In genomic region chrX:56788717-56789122, GRCh38 we compare ENCODE assay signal across 9 cellular contexts. TPM values are rescaled to one million over a fixed set of nuclear protein-coding genes. Genes with fewer than 3 reads are reported as not detected.
A peak's percentile ranks its signal among the peaks of the same experiment; 100 is the strongest.
DNase-seq lines count a peak whose midpoint lies in the region; ATAC-seq lines count a peak whose summit lies in the region.
"Had no signal": no experiment of that assay in that cellular context is flagged by ENCODE, and none has a peak within 500 bp of the region (broad histone marks: within the 10 kb centered on the region; RNA-seq: fewer than 3 reads in every experiment).

No MANE protein-coding gene starts in this region.

- DNase-seq in ELF-1 (ENCODE audit: low read depth, low spot score) (peak; percentile 76), mesenchymal stem cell (no peak), UCSD-AML1 (lab: John Stamatoyannopoulos, UW; ENCODE audit: unreplicated experiment) (no peak), NCI-H1048 (lab: John Stamatoyannopoulos, UW) (no peak), NCI-H2081 treated with DMSO at 0.1 percent for 48 hours (lab: John Stamatoyannopoulos, UW) (no peak)
- DNase-seq in activated naive CD8-positive, alpha-beta T cell treated with anti-CD3 and anti-CD28 coated beads, Interleukin-2, amount 10 ng/mL, durations not matched to agents 7 days and 5 days: no peak

- no peak overlapping the region for H2BK5ac ChIP-seq in mesenchymal stem cell (ENCODE audit: low read depth, low read length, poor library complexity, severe bottlenecking)

- H2AK5ac ChIP-seq in mesenchymal stem cell (ENCODE audit: low read length, severe bottlenecking): no peak overlapping the region

- peaks cover 20% of the 10 kb centered on the region for H3K4me1 Mint-ChIP-seq in activated naive CD8-positive, alpha-beta T cell treated with anti-CD3 and anti-CD28 coated beads, Interleukin-2, amount 10 ng/mL, durations not matched to agents 7 days and 5 days

- peaks cover 0 to 30% of the 10 kb centered on the region in 2 experiments for H3K36me3 ChIP-seq in mesenchymal stem cell (ENCODE audit: control insufficient read depth in 1 of 2, insufficient read depth in 2 of 2, low read depth in 1 of 2, low read length in 2 of 2)

- peaks cover 10% of the 10 kb centered on the region for H3K36me3 Mint-ChIP-seq in activated naive CD8-positive, alpha-beta T cell treated with anti-CD3 and anti-CD28 coated beads, Interleukin-2, amount 10 ng/mL, durations not matched to agents 7 days and 5 days
- H3K36me3 Mint-ChIP-seq: activated naive CD4-positive, alpha-beta T cell treated with anti-CD3 and anti-CD28 coated beads, Interleukin-2, amount 50 U/mL, for 24 hours had no signal

- H3K14ac ChIP-seq in mesenchymal stem cell (ENCODE audit: low read length in 2 of 2): no peak overlapping the region

- H3K79me1 ChIP-seq in mesenchymal stem cell (replicated peaks; ENCODE audit: low read length, poor library complexity, severe bottlenecking): peaks cover 25% of the 10 kb centered on the region

- no peak overlapping the region for H2AFZ ChIP-seq in mesenchymal stem cell (ENCODE audit: low read depth, low read length)

- no peak overlapping the region for H2BK12ac ChIP-seq in mesenchymal stem cell (ENCODE audit: low read length in 2 of 2)

- H3K4me2 ChIP-seq in mesenchymal stem cell (ENCODE audit: low read length, poor library complexity, severe bottlenecking): no peak overlapping the region

- no peak overlapping the region for H3K4ac ChIP-seq in mesenchymal stem cell (ENCODE audit: low read depth in 1 of 2, low read length in 2 of 2)

- H3K4me3 Mint-ChIP-seq in activated naive CD8-positive, alpha-beta T cell treated with anti-CD3 and anti-CD28 coated beads, Interleukin-2, amount 10 ng/mL, durations not matched to agents 7 days and 5 days: no peak overlapping the region
- H3K4me3 Mint-ChIP-seq: activated naive CD4-positive, alpha-beta T cell treated with anti-CD3 and anti-CD28 coated beads, Interleukin-2, amount 50 U/mL, for 24 hours had no signal

- H3K18ac ChIP-seq in mesenchymal stem cell (ENCODE audit: low read depth in 1 of 2, low read length in 2 of 2): no peak overlapping the region

- peaks cover 0 to 10% of the 10 kb centered on the region in 2 experiments for H3K27me3 ChIP-seq in mesenchymal stem cell (ENCODE audit: control insufficient read depth in 1 of 2, insufficient read depth in 1 of 2, low read length in 2 of 2)

- peak; percentile 56 for ATAC-seq in HG02852 (IDR thresholded peaks at IDR 0.05; ENCODE audit: unreplicated experiment)
- ATAC-seq in activated naive CD8-positive, alpha-beta T cell treated with anti-CD3 and anti-CD28 coated beads, Interleukin-2, amount 10 ng/mL, durations not matched to agents 7 days and 5 days (ENCODE audit: low read depth): no peak
- no peak for ATAC-seq in GM21528 (IDR thresholded peaks at IDR 0.05; ENCODE audit: low FRiP score, unreplicated experiment)

- no peak overlapping the region for H2BK120ac ChIP-seq in mesenchymal stem cell (ENCODE audit: low read depth, low read length)

- H3K23ac ChIP-seq in mesenchymal stem cell (ENCODE audit: low read length in 2 of 2): no peak overlapping the region

- H3K27ac ChIP-seq in mesenchymal stem cell (ENCODE audit: low read length, poor library complexity, severe bottlenecking): no peak overlapping the region

- no peak overlapping the region for H4K8ac ChIP-seq in mesenchymal stem cell (ENCODE audit: low read length)

- WGBS in mesenchymal stem cell: 97% methylated on average over 7 of the region's 7 CpGs

- H3K9me3 ChIP-seq in mesenchymal stem cell (ENCODE audit: control insufficient read depth, low read length): no peaks in the 10 kb centered on the region

- peaks cover 4% of the 10 kb centered on the region for H3K4me1 ChIP-seq in mesenchymal stem cell (ENCODE audit: control insufficient read depth, insufficient read depth, low read depth, low read length)

- peak overlapping the region in 1 of 2 experiments; percentile 8 for H3K4me3 ChIP-seq in mesenchymal stem cell (ENCODE audit: insufficient read depth in 1 of 2, low read depth in 1 of 2, low read length in 2 of 2)

- no peaks in the 10 kb centered on the region for H3K27me3 Mint-ChIP-seq in activated naive CD8-positive, alpha-beta T cell treated with anti-CD3 and anti-CD28 coated beads, Interleukin-2, amount 10 ng/mL, durations not matched to agents 7 days and 5 days
- H3K27me3 Mint-ChIP-seq: activated naive CD4-positive, alpha-beta T cell treated with anti-CD3 and anti-CD28 coated beads, Interleukin-2, amount 50 U/mL, for 24 hours had no signal

- no peak overlapping the region for H4K91ac ChIP-seq in mesenchymal stem cell (ENCODE audit: low read length)

- H3K27ac Mint-ChIP-seq in activated naive CD8-positive, alpha-beta T cell treated with anti-CD3 and anti-CD28 coated beads, Interleukin-2, amount 10 ng/mL, durations not matched to agents 7 days and 5 days: peak overlapping the region; percentile 28
- H3K27ac Mint-ChIP-seq: activated naive CD4-positive, alpha-beta T cell treated with anti-CD3 and anti-CD28 coated beads, Interleukin-2, amount 50 U/mL, for 24 hours had no signal

- H3K9ac ChIP-seq in mesenchymal stem cell (ENCODE audit: low read length): peak overlapping the region; percentile 33

- no peaks in the 10 kb centered on the region for H3K9me3 Mint-ChIP-seq in activated naive CD8-positive, alpha-beta T cell treated with anti-CD3 and anti-CD28 coated beads, Interleukin-2, amount 10 ng/mL, durations not matched to agents 7 days and 5 days
- H3K9me3 Mint-ChIP-seq: activated naive CD4-positive, alpha-beta T cell treated with anti-CD3 and anti-CD28 coated beads, Interleukin-2, amount 50 U/mL, for 24 hours had no signal

- POLR2A ChIA-PET in activated naive CD8-positive, alpha-beta T cell treated with anti-CD3 and anti-CD28 coated beads, Interleukin-2, amount 10 ng/mL, durations not matched to agents 7 days and 5 days (lab: Charles Lee): no interaction called here

- no peak overlapping the region for H2BK15ac ChIP-seq in mesenchymal stem cell (ENCODE audit: low read depth, poor library complexity, severe bottlenecking)

RNA-seq across cellular contexts. Expression of gene NBDY, which starts 59.7 kb away (rescaled TPM):
- 10 to 100 TPM; 47.0 to 48.5 TPM for total RNA-seq in activated naive CD8-positive, alpha-beta T cell treated with anti-CD3 and anti-CD28 coated beads, Interleukin-2, amount 10 ng/mL, durations not matched to agents 7 days and 5 days
- polyA plus RNA-seq in mesenchymal stem cell (2013, experiment 1 of 2): 125 TPM
- 135 TPM for polyA plus RNA-seq in mesenchymal stem cell (2013, experiment 2 of 2)
